8 cellular contexts compared by ENCODE assay signal in genomic region chr4:57109530-57109846, GRCh38. TPM values are rescaled to one million over a fixed set of nuclear protein-coding genes. Genes with fewer than 3 reads are reported as not detected.
DNase-seq lines count a peak whose midpoint lies in the region; ATAC-seq and TF ChIP-seq lines count a peak whose summit lies in the region.

No MANE protein-coding gene starts in this region.

- WGBS in smooth muscle cell (ENCODE audit: low lambda C conversion rate) = 19% methylated on average over 24 of the region's 27 CpGs

- no peak overlapping the region for H3K9ac ChIP-seq in iPS-15b (ENCODE audit: low read depth, low read length)
- H3K9ac ChIP-seq in smooth muscle cell (ENCODE audit: low read depth) = peak overlapping the region; percentile 86

- peaks cover 12% of the 10 kb centered on the region for H3K4me1 Mint-ChIP-seq in activated naive CD8-positive, alpha-beta T cell treated with anti-CD3 and anti-CD28 coated beads, Interleukin-2, amount 50 U/mL, for 24 hours

- H3K9me3 Mint-ChIP-seq in activated naive CD8-positive, alpha-beta T cell treated with anti-CD3 and anti-CD28 coated beads, Interleukin-2, amount 50 U/mL, for 24 hours = no peaks in the 10 kb centered on the region

- peak overlapping the region; percentile 62 for H3K4me3 ChIP-seq in iPS-15b (ENCODE audit: low read depth, low read length)
- peak overlapping the region; percentile 77 for H3K4me3 ChIP-seq in smooth muscle cell

- H3K9me3 ChIP-seq in iPS-15b (ENCODE audit: control insufficient read depth, insufficient read depth, low read length) = no peaks in the 10 kb centered on the region
- H3K9me3 ChIP-seq in smooth muscle cell (replicated peaks; ENCODE audit: low read depth) = no peaks in the 10 kb centered on the region

- H3K27me3 ChIP-seq in iPS-15b (ENCODE audit: control insufficient read depth, insufficient read depth, low read length) (peaks cover 66% of the 10 kb centered on the region), smooth muscle cell (ENCODE audit: low read depth) (no peaks in the 10 kb centered on the region)

- H3K4me1 ChIP-seq in iPS-15b (ENCODE audit: control insufficient read depth, insufficient read depth, low read length) = no peaks in the 10 kb centered on the region
- peaks cover 24% of the 10 kb centered on the region for H3K4me1 ChIP-seq in smooth muscle cell (ENCODE audit: low read depth)

- H4K20me1 ChIP-seq in smooth muscle cell (ENCODE audit: low read depth) = peaks cover 3% of the 10 kb centered on the region

- H3K79me2 ChIP-seq in smooth muscle cell (ENCODE audit: low read depth) = peaks cover 56% of the 10 kb centered on the region

- no peaks in the 10 kb centered on the region for H3K36me3 ChIP-seq in iPS-15b (ENCODE audit: control insufficient read depth, insufficient read depth, low read length)
- no peaks in the 10 kb centered on the region for H3K36me3 ChIP-seq in smooth muscle cell (ENCODE audit: low read depth)

- H3K27ac ChIP-seq in smooth muscle cell (ENCODE audit: low read depth) = peak overlapping the region; percentile 94

- H3K36me3 Mint-ChIP-seq in activated naive CD8-positive, alpha-beta T cell treated with anti-CD3 and anti-CD28 coated beads, Interleukin-2, amount 50 U/mL, for 24 hours (ENCODE audit: low read depth) = no peaks in the 10 kb centered on the region

- H2AFZ ChIP-seq in smooth muscle cell (ENCODE audit: low read depth) = peak overlapping the region; percentile 16

- DNase-seq in HT1080 (ENCODE audit: low read depth) (peak; percentile 13), smooth muscle cell (lab: John Stamatoyannopoulos, UW; ENCODE audit: unreplicated experiment) (no peak), NCI-H146 (lab: John Stamatoyannopoulos, UW) (no peak)
- no peak for DNase-seq in activated naive CD8-positive, alpha-beta T cell treated with anti-CD3 and anti-CD28 coated beads, Interleukin-2, amount 50 U/mL, for 24 hours

- TF ChIP-seq CTCF in smooth muscle cell (IDR thresholded peaks at IDR 0.05; ENCODE audit: borderline replicate concordance, insufficient read depth, poor library complexity, severe bottlenecking) = no peak

- H3K4me3 Mint-ChIP-seq in activated naive CD8-positive, alpha-beta T cell treated with anti-CD3 and anti-CD28 coated beads, Interleukin-2, amount 50 U/mL, for 24 hours = peak overlapping the region; percentile 61

- H3K27ac Mint-ChIP-seq in activated naive CD8-positive, alpha-beta T cell treated with anti-CD3 and anti-CD28 coated beads, Interleukin-2, amount 50 U/mL, for 24 hours = no peak overlapping the region

- H3K27me3 Mint-ChIP-seq in activated naive CD8-positive, alpha-beta T cell treated with anti-CD3 and anti-CD28 coated beads, Interleukin-2, amount 50 U/mL, for 24 hours = peaks cover 61% of the 10 kb centered on the region

- peak overlapping the region; percentile 87 for H3K4me2 ChIP-seq in smooth muscle cell

- ATAC-seq in activated naive CD8-positive, alpha-beta T cell treated with anti-CD3 and anti-CD28 coated beads, Interleukin-2, amount 50 U/mL, for 24 hours = no peak
- ATAC-seq in GM19035 (IDR thresholded peaks at IDR 0.05; ENCODE audit: unreplicated experiment) = no peak
- ATAC-seq in HG03354 (IDR thresholded peaks at IDR 0.05; ENCODE audit: poor library complexity, severe bottlenecking, unreplicated experiment) = no peak
- no peak for ATAC-seq in HG03196 (IDR thresholded peaks at IDR 0.05; ENCODE audit: unreplicated experiment)

- H3F3A ChIP-seq in smooth muscle cell (ENCODE audit: low read depth) = peaks cover 32% of the 10 kb centered on the region

RNA-seq across cellular contexts. Expression of gene IGFBP7, which starts 0.7 kb away (rescaled TPM):
- total RNA-seq in HT1080 (2014; rRNA removed; shearing (Covaris generic)) = 65.0 and 84.9 TPM in 2 replicates
- 245 and 257 TPM in 2 replicates for polyA plus RNA-seq in HT1080 (2015; cell fraction: cytosol; rRNA removed)
- polyA plus RNA-seq in HT1080 (2015; cell fraction: nucleus; rRNA removed) = 242 and 275 TPM in 2 replicates
- total RNA-seq in smooth muscle cell = 998 and 1,065 TPM in 2 replicates
- 1,105 and 1,684 TPM in 2 replicates for polyA plus RNA-seq in smooth muscle cell

Comparison
In these comparisons a context has a peak if more than half of its experiments do, and no peak if none do; other contexts are left out.
1. RNA of gene IGFBP7, which starts 0.7 kb away (total RNA-seq): 998 to 1,065 TPM in smooth muscle cell; 65.0 to 84.9 TPM in HT1080; every median in the first group is over 10 times any median in the second.